ENCODE assay signal across 15 cellular contexts in genomic region chr12:110335481-110336045, GRCh38. TPM values are rescaled to one million over a fixed set of nuclear protein-coding genes. Genes with fewer than 3 reads are reported as not detected.
DNase-seq lines count a peak whose midpoint lies in the region; ATAC-seq and TF ChIP-seq lines count a peak whose summit lies in the region.
"Had no signal": no experiment of that assay in that cellular context is flagged by ENCODE, and none has a peak within 500 bp of the region (broad histone marks: within the 10 kb centered on the region; RNA-seq: fewer than 3 reads in every experiment).

No MANE protein-coding gene starts in this region.

- H3K27ac Mint-ChIP-seq in Calu3 (ENCODE audit: unreplicated experiment) = peak overlapping the region; percentile 41

- H3K9me3 ChIP-seq in HEK293 (ENCODE audit: control insufficient read depth, insufficient read depth, low read depth, low read length) (no peaks in the 10 kb centered on the region), adrenal gland (replicated peaks in 1 of 3) (no peaks in the 10 kb centered on the region), right lobe of liver (no peaks in the 10 kb centered on the region), testis (no peaks in the 10 kb centered on the region)
- H3K9me3 ChIP-seq: SJSA1 had no signal

- intact Hi-C loops in Calu3 (cut with micrococcal nuclease; ENCODE audit: unreplicated experiment) (loop anchor here (5.0 kb wide), 2 partner anchors 48 to 228 kb away; no protein-coding TSS in a partner anchor), adrenal gland (cut with DNase I) (no loop called here), right lobe of liver (cut with DNase I) (no loop called here), testis (cut with DNase I; ENCODE audit: low total_unique reads) (no loop called here)

- BruUV-seq in Calu3 (replicated peaks; lab: Mats Ljungman, UMichigan) = no TSS peak

- H3K4me3 ChIP-seq in HEK293 (ENCODE audit: low read depth, low read length) (no peak overlapping the region), adrenal gland (no peak overlapping the region), right lobe of liver (no peak overlapping the region), testis (no peak overlapping the region)
- H3K4me3 ChIP-seq: SJSA1 had no signal

- POLR2A ChIA-PET in HEK293 (lab: Yijun Ruan, JAX) = no interaction called here

- DNase-seq in Calu3 (no peak), adrenal gland (peak in 4 of 7 donors; percentile 47 to 69 (median 58)), right lobe of liver (no peak), SKM-1 (lab: John Stamatoyannopoulos, UW; ENCODE audit: unreplicated experiment) (no peak), hypothalamus (lab: John Stamatoyannopoulos, UW) (no peak), testis (no peak), NCI-H526 treated with DMSO at 0.1 percent for 48 hours (lab: John Stamatoyannopoulos, UW) (no peak)
- DNase-seq: DMS 273 treated with DMSO at 0.1 percent for 48 hours, MV-4-11, NCI-H1417 treated with DMSO at 0.1 percent for 48 hours, NCI-H1930, NCI-H510A had no signal

- H3K4me3 Mint-ChIP-seq in Calu3 (ENCODE audit: low read depth, unreplicated experiment) = no peak overlapping the region

- H3K9me3 Mint-ChIP-seq in Calu3 (ENCODE audit: low read depth, unreplicated experiment) = no peaks in the 10 kb centered on the region

- ATAC-seq in right lobe of liver = peak in 3 of 4 donors; percentile 3 to 29 (median 6)

- no peak overlapping the region for H3K27ac ChIP-seq in HEK293 (ENCODE audit: extremely low read depth, low read depth, low read length)
- no peak overlapping the region for H3K27ac ChIP-seq in adrenal gland
- H3K27ac ChIP-seq in right lobe of liver = no peak overlapping the region
- H3K27ac ChIP-seq in testis = no peak overlapping the region
- H3K27ac ChIP-seq: C4-2B, SJSA1 had no signal

- H3K36me3 Mint-ChIP-seq in Calu3 (ENCODE audit: insufficient read depth, unreplicated experiment) = peaks cover 97% of the 10 kb centered on the region

- CTCF ChIA-PET in Calu3 (lab: Charles Lee) (interaction anchor here (0.8 kb wide), 1 partner anchor 72 kb away, joined by 4 read pairs; no protein-coding TSS in a partner anchor), HEK293 (lab: Yijun Ruan, JAX) (interaction anchor here (0.7 kb wide), 1 partner anchor 460 kb away, joined by 3 read pairs; no protein-coding TSS in a partner anchor)

- TF ChIP-seq CTCF in Calu3 (IDR thresholded peaks at IDR 0.05; ENCODE audit: unreplicated experiment) (no peak), HEK293 (tag by site-specific recombination; IDR thresholded peaks at IDR 0.05) (no peak), adrenal gland (IDR thresholded peaks at IDR 0.05) (no peak), right lobe of liver (IDR thresholded peaks at IDR 0.05) (no peak), testis (IDR thresholded peaks at IDR 0.05) (no peak)

- peaks cover 36% of the 10 kb centered on the region for H3K4me1 Mint-ChIP-seq in Calu3 (ENCODE audit: low read depth, unreplicated experiment)

- TF ChIP-seq POLR2A in adrenal gland (IDR thresholded peaks at IDR 0.05) = no peak
- no peak for TF ChIP-seq POLR2A in right lobe of liver (IDR thresholded peaks at IDR 0.05)
- TF ChIP-seq POLR2A in testis (IDR thresholded peaks at IDR 0.05) = no peak

- H3K4me1 ChIP-seq in HEK293 (ENCODE audit: control insufficient read depth, insufficient read depth, low read length) (no peaks in the 10 kb centered on the region; the same call in 1 of the 2 replicates), adrenal gland (replicated peaks in 1 of 2) (peaks cover 0 to 17% of the 10 kb centered on the region in 2 donors), right lobe of liver (peaks cover 0 to 5% (median 0%) of the 10 kb centered on the region in 4 donors), testis (no peaks in the 10 kb centered on the region)
- H3K4me1 ChIP-seq: SJSA1 had no signal

- H3K27me3 Mint-ChIP-seq in Calu3 (ENCODE audit: unreplicated experiment) = no peaks in the 10 kb centered on the region

- 54 to 67% (median 63%) methylated on average over 4 of the region's 4 CpGs for WGBS in adrenal gland, 4 donors
- 59% methylated on average over 3 of the region's 4 CpGs for WGBS in right lobe of liver (ENCODE audit: insufficient coverage, low coverage, low lambda C conversion rate, missing lambda C conversion rate)
- WGBS in testis, 2 donors = 71 to 84% methylated on average over 4 of the region's 4 CpGs

- H3K36me3 ChIP-seq in HEK293 (ENCODE audit: control insufficient read depth in 2 of 2, insufficient read depth in 1 of 2, low read length in 2 of 2) (peaks cover 65 to 96% of the 10 kb centered on the region in 2 experiments), adrenal gland (replicated peaks in 1 of 2) (peaks cover 0 to 82% of the 10 kb centered on the region in 2 donors), right lobe of liver (peaks cover 41 to 100% (median 66%) of the 10 kb centered on the region in 4 donors), testis (ENCODE audit: low read depth, missing control alignments) (no peaks in the 10 kb centered on the region)

- H3K27me3 ChIP-seq in adrenal gland (no peaks in the 10 kb centered on the region), right lobe of liver (no peaks in the 10 kb centered on the region), testis (no peaks in the 10 kb centered on the region)
- H3K27me3 ChIP-seq: SJSA1 had no signal

TF ChIP-seq in HEK293, 187 proteins besides CTCF, POLR2A, EP300 and RAD21:
- no peak for TF ChIP-seq ZBTB8A (tag by site-specific recombination; IDR thresholded peaks at IDR 0.05)
- no peak for TF ChIP-seq ZNF529 (tag by site-specific recombination; IDR thresholded peaks at IDR 0.05; ENCODE audit: insufficient replicate concordance)
- TF ChIP-seq KLF10 (tag by site-specific recombination; IDR thresholded peaks at IDR 0.05) = no peak
- TF ChIP-seq ZNF510 (tag by site-specific recombination; IDR thresholded peaks at IDR 0.05; ENCODE audit: insufficient replicate concordance) = no peak
- no peak for TF ChIP-seq ZNF112 (tag by site-specific recombination; IDR thresholded peaks at IDR 0.05)
- peak; percentile 83 for TF ChIP-seq ZNF121 (tag by site-specific recombination; IDR thresholded peaks at IDR 0.05)
TF ChIP-seq in HEK293: peak in this region for 1.

RNA-seq across cellular contexts. Expression of gene ATP2A2, which starts 54.5 kb away (rescaled TPM):
- total RNA-seq in Calu3 (2022) = 388 and 437 TPM in 2 replicates
- total RNA-seq in adrenal gland = 100 to 1,000 TPM in 7 of 8 donors, 10 to 100 TPM in 1; 94.7 to 312 (median 121) TPM
- 100 to 1,000 TPM in 1 of 3 donors, 10 to 100 TPM in 2; 20.8 to 198 (median 27.1) TPM for polyA plus RNA-seq in adrenal gland
- total RNA-seq in right lobe of liver = 100 to 1,000 TPM in 4 of 6 experiments, 10 to 100 TPM in 2; 95.6 to 155 (median 113) TPM
- 100 to 1,000 TPM; 205 to 226 TPM for total RNA-seq in testis
- polyA plus RNA-seq in testis (ENCODE audit: insufficient read depth, low read depth, low replicate concordance) = 291 TPM

Comparison
In these comparisons a context has a peak if more than half of its experiments do, and no peak if none do; other contexts are left out.
1. DNase-seq: peak in adrenal gland (4 of 7); none in Calu3 (single experiment), right lobe of liver (0 of 3), SKM-1 (single experiment), hypothalamus (0 of 51), testis (single experiment) and NCI-H526 treated with DMSO at 0.1 percent for 48 hours (single experiment).